32 cellular contexts compared by ENCODE assay signal in the genomic region with DNA sequence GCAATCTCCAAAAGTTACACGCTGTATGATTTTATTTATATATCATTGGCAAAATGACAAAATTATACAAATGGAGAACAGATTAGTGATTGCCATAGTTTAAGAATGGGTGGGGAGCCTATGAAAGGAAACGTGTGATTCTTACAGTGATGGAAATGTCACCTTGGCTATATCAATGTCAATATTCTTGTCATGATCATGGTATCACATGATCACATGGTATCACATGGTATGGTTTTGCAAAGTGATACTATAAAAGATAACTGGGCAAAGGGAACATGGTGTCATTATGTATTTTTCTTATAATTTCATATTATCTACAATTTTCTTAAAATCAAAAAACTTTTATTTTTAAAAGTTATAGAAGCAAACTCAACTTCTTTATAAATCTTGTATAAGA.
"Had no signal": no experiment of that assay in that cellular context is flagged by ENCODE, and none has a peak within 500 bp of the region (broad histone marks: within the 10 kb centered on the region; RNA-seq: fewer than 3 reads in every experiment).

No MANE protein-coding gene starts in this region.

- H3K36me3 ChIP-seq: ascending aorta, cardiac muscle cell, WERI-Rb-1 had no signal

- H3K4me3 ChIP-seq: ascending aorta, cardiac muscle cell had no signal

- H3K4me1 ChIP-seq: ascending aorta had no signal

- H3K27ac ChIP-seq: ascending aorta, cardiac muscle cell, WERI-Rb-1 had no signal

- H3K27me3 ChIP-seq: ascending aorta, cardiac muscle cell had no signal

- FAIRE-seq: bronchial epithelial cell had no signal

- ATAC-seq: activated CD4-positive, alpha-beta T cell treated with anti-CD3 and anti-CD28 coated beads for 36 hours; activated CD4-positive, CD25-positive, alpha-beta regulatory T cell treated with anti-CD3 and anti-CD28 coated beads, Interleukin-2, amount 50 U/mL, for 24 hours; activated CD8-positive, alpha-beta memory T cell treated with anti-CD3 and anti-CD28 coated beads, Interleukin-2, amount 10 ng/mL, durations not matched to agents 7 days and 5 days; activated CD8-positive, alpha-beta T cell treated with anti-CD3 and anti-CD28 coated beads, Interleukin-2, amount 10 ng/mL, durations not matched to agents 7 days and 5 days; activated naive CD8-positive, alpha-beta T cell treated with anti-CD3 and anti-CD28 coated beads, Interleukin-2, amount 50 U/mL, for 24 hours; WTC11 had no signal

- DNase-seq: activated CD4-positive, alpha-beta memory T cell treated with anti-CD3 and anti-CD28 coated beads, Interleukin-2, amount 10 ng/mL, durations not matched to agents 7 days and 5 days; activated CD4-positive, alpha-beta T cell treated with anti-CD3 and anti-CD28 coated beads for 1 hour; activated CD4-positive, alpha-beta T cell treated with anti-CD3 and anti-CD28 coated beads for 36 hours; activated CD4-positive, alpha-beta T cell treated with anti-CD3 and anti-CD28 coated beads for 48 hours; activated CD4-positive, alpha-beta T cell treated with anti-CD3 and anti-CD28 coated beads, Interleukin-2, amount 10 ng/mL, durations not matched to agents 7 days and 5 days; activated CD4-positive, alpha-beta T cell treated with anti-CD3 and anti-CD28 coated beads, Interleukin-2, amount 50 U/mL, for 48 hours; activated CD4-positive, CD25-positive, alpha-beta regulatory T cell; activated CD8-positive, alpha-beta memory T cell treated with anti-CD3 and anti-CD28 coated beads for 24 hours; activated CD8-positive, alpha-beta memory T cell treated with anti-CD3 and anti-CD28 coated beads, Interleukin-2, amount 10 ng/mL, durations not matched to agents 7 days and 5 days; activated CD8-positive, alpha-beta memory T cell treated with anti-CD3 and anti-CD28 coated beads, Interleukin-2, amount 50 U/mL, for 48 hours; activated CD8-positive, alpha-beta T cell treated with anti-CD3 and anti-CD28 coated beads, Interleukin-2, amount 10 ng/mL, durations not matched to agents 7 days and 5 days; activated effector memory CD4-positive, alpha-beta T cell treated with Interleukin-2 at 50 U/mL for 16 hours; activated gamma-delta T cell; activated naive CD4-positive, alpha-beta T cell treated with anti-CD3 and anti-CD28 coated beads, Interleukin-2, amount 10 ng/mL, durations not matched to agents 7 days and 5 days; activated naive CD4-positive, alpha-beta T cell treated with Interleukin-2 at 50 U/mL for 16 hours; activated naive CD8-positive, alpha-beta T cell treated with anti-CD3 and anti-CD28 coated beads, Interleukin-2, amount 10 ng/mL, durations not matched to agents 7 days and 5 days; activated naive CD8-positive, alpha-beta T cell treated with anti-CD3 and anti-CD28 coated beads, Interleukin-2, amount 50 U/mL, for 24 hours; activated T-cell treated with anti-CD3 and anti-CD28 coated beads, Interleukin-2, amount 50 U/mL, for 24 hours; activated T-cell treated with anti-CD3 and anti-CD28 coated beads, Interleukin-2, amount 50 U/mL, for 48 hours; amygdala; anterior cingulate cortex; caudate nucleus; cerebellar nuclear complex; T-helper 1 cell; T-helper 2 cell; T-helper 9 cell; WERI-Rb-1 had no signal

- H3K9me3 ChIP-seq: ascending aorta had no signal
